ENCODE assay signal across 8 cellular contexts in the genomic region with DNA sequence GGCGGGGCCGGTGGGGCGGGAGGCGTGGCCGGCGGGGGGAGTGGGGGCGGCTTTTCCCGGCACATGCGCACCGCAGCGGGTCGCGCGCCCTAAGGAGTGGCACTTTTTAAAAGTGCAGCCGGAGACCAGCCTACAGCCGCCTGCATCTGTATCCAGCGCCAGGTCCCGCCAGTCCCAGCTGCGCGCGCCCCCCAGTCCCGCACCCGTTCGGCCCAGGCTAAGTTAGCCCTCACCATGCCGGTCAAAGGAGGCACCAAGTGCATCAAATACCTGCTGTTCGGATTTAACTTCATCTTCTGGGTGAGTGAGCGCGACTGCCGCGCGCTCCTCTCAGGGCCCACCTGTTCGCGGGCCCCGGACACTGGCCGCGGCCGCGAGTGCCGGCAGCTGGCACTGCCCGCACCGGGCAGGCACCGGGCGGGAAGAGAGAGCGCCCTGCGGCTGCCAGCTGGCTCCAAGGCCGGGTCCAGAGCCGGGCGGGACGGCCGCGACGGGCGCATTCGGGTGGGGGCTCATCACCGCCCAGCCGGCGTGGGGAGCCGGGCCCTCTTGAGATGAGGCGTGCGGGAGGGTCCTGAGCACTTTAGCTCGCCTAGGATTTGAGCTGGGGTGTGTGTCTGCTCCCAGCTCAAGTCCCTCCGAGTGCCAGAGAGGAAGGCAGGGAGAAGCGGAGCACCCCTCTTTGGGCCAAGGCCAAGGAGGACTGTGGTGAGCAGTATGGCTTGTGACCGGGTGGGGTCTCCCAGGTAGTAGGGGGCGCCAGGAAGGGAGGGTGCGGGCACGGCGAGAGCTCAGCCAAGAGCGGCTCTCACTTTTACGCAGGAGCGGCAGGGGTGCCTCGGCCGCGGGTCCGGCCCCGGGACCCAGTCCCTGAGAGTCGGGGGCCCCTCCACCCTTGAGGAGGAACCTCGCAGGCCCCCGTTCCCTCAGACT. TPM values are rescaled to one million over a fixed set of nuclear protein-coding genes. Genes with fewer than 3 reads are reported as not detected.
A peak's percentile ranks its signal among the peaks of the same experiment; 100 is the strongest.
DNase-seq lines count a peak whose midpoint lies in the region; ATAC-seq, FAIRE-seq and TF ChIP-seq lines count a peak whose summit lies in the region.

A gene with protein sequence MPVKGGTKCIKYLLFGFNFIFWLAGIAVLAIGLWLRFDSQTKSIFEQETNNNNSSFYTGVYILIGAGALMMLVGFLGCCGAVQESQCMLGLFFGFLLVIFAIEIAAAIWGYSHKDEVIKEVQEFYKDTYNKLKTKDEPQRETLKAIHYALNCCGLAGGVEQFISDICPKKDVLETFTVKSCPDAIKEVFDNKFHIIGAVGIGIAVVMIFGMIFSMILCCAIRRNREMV (plus strand): TSS at position 135 of the 933 bp plus-strand sequence. CDS start 100 bp downstream, at position 235.

- peaks cover 16 to 47% (median 39%) of the 10 kb centered on the region in 4 donors for H3K4me1 Mint-ChIP-seq in naive thymus-derived CD8-positive, alpha-beta T cell

- peak within 1 kb of the TSS; percentile 90 for H3K9ac ChIP-seq in MM.1S (ENCODE audit: low read length)
- H3K9ac ChIP-seq in fibroblast of lung (ENCODE audit: insufficient read depth, low read length): peak within 1 kb of the TSS; percentile 73

- DNase-seq in D721Med (ENCODE audit: insufficient read length, low spot score): peak; percentile 65
- peak; percentile 81 for DNase-seq in MM.1S
- peak; percentile 27 for DNase-seq in activated T-cell treated with anti-CD3 and anti-CD28 coated beads for 48 hours (ENCODE audit: low read depth)
- DNase-seq in fibroblast of lung (ENCODE audit: low read depth in 2 of 2): no peak
- peak; percentile 14 to 69 (median 32) for DNase-seq in naive thymus-derived CD8-positive, alpha-beta T cell

- H3K27me3 ChIP-seq in MM.1S (replicated peaks; ENCODE audit: insufficient read depth, low read length) (no peaks in the 10 kb centered on the region), fibroblast of lung (ENCODE audit: control insufficient read depth, insufficient read depth, low read length) (no peaks in the 10 kb centered on the region), thymus (ENCODE audit: control insufficient read depth, insufficient read depth) (peaks cover 14% of the 10 kb centered on the region)

- no peaks in the 10 kb centered on the region for H3K9me2 ChIP-seq in MM.1S (replicated peaks; ENCODE audit: insufficient read depth, low read length)

- H3K27ac Mint-ChIP-seq in naive thymus-derived CD8-positive, alpha-beta T cell: peak within 1 kb of the TSS in 8 of 10 donors; percentile 43 to 83 (median 60)

- H3F3A ChIP-seq in MM.1S (ENCODE audit: insufficient read depth, low read length): 0 out of 2 replicates have a peak, but pooled peaks cover 3% of the 10 kb centered on the region

- WGBS in thymus: under 1% methylated on average over 79 of the region's 79 CpGs

- H3K4me3 ChIP-seq in MM.1S (ENCODE audit: low read length): peak within 1 kb of the TSS; percentile 99
- peak within 1 kb of the TSS; percentile 53 to 92 (median 76) for H3K4me3 ChIP-seq in fibroblast of lung (replicated peaks in 1 of 4; ENCODE audit: control extremely low read depth in 1 of 4, insufficient read depth in 1 of 4, low read depth in 3 of 4, low read length in 4 of 4)
- peak within 1 kb of the TSS; percentile 63 for H3K4me3 ChIP-seq in thymus (ENCODE audit: low read length)

- H3K79me2 ChIP-seq in MM.1S (ENCODE audit: low read length) (peaks cover 53% of the 10 kb centered on the region), fibroblast of lung (ENCODE audit: control insufficient read depth, insufficient read depth, low read length) (peaks cover 49% of the 10 kb centered on the region)

- peaks cover 26% of the 10 kb centered on the region for H3K4me1 ChIP-seq in MM.1S (ENCODE audit: low read length)
- H3K4me1 ChIP-seq in fibroblast of lung (ENCODE audit: control insufficient read depth, extremely low read depth, insufficient read depth, low read length): peaks cover 12% of the 10 kb centered on the region
- peaks cover 17% of the 10 kb centered on the region for H3K4me1 ChIP-seq in thymus (ENCODE audit: control insufficient read depth, insufficient read depth, low read length)

- H3K4me3 Mint-ChIP-seq in naive thymus-derived CD8-positive, alpha-beta T cell: peak within 1 kb of the TSS; percentile 65 to 84 (median 79)

- no peak for FAIRE-seq in D721Med (lab: Jason Lieb, UNC)

- H2AFZ ChIP-seq in MM.1S (ENCODE audit: low read length): peak within 1 kb of the TSS; percentile 73
- peak within 1 kb of the TSS; percentile 34 for H2AFZ ChIP-seq in fibroblast of lung (ENCODE audit: low read length)

- no peaks in the 10 kb centered on the region for H4K20me1 ChIP-seq in MM.1S (ENCODE audit: insufficient read depth, low read length)
- no peaks in the 10 kb centered on the region for H4K20me1 ChIP-seq in fibroblast of lung (ENCODE audit: control insufficient read depth, extremely low read depth, insufficient read depth, low read length)

- no peaks in the 10 kb centered on the region for H3K9me3 Mint-ChIP-seq in naive thymus-derived CD8-positive, alpha-beta T cell

- peak; percentile 66 to 71 for ATAC-seq in naive thymus-derived CD8-positive, alpha-beta T cell
- ATAC-seq in HG03139 (IDR thresholded peaks at IDR 0.05; ENCODE audit: unreplicated experiment): no peak
- ATAC-seq in HG02798 (IDR thresholded peaks at IDR 0.05; ENCODE audit: poor library complexity, unreplicated experiment): no peak

- no peaks in the 10 kb centered on the region for H3K36me3 Mint-ChIP-seq in naive thymus-derived CD8-positive, alpha-beta T cell

- POLR2A ChIA-PET in naive thymus-derived CD8-positive, alpha-beta T cell (lab: Charles Lee): interaction anchor here (0.5 to 2.0 kb wide), 10 partner anchors 11 to 296 kb away, joined by 3 to 10 read pairs (median 4); no protein-coding TSS in a partner anchor

- H3K27ac ChIP-seq in MM.1S (ENCODE audit: low read length): peak within 1 kb of the TSS; percentile 44; the same call in 1 of the 2 replicates
- peak within 1 kb of the TSS; percentile 78 for H3K27ac ChIP-seq in fibroblast of lung (ENCODE audit: insufficient read depth, low read length)
- peak within 1 kb of the TSS; percentile 71 for H3K27ac ChIP-seq in thymus (ENCODE audit: low read depth)

- H3K4me2 ChIP-seq in MM.1S (ENCODE audit: low read depth, low read length): peak within 1 kb of the TSS; percentile 73
- peak within 1 kb of the TSS; percentile 89 for H3K4me2 ChIP-seq in fibroblast of lung (ENCODE audit: extremely low read depth, insufficient read depth, low read length)

- H3K36me3 ChIP-seq in MM.1S (replicated peaks; ENCODE audit: insufficient read depth, low read length): no peaks in the 10 kb centered on the region
- H3K36me3 ChIP-seq in fibroblast of lung (ENCODE audit: control insufficient read depth, insufficient read depth, low read length): peaks cover 2% of the 10 kb centered on the region
- H3K36me3 ChIP-seq in thymus (ENCODE audit: control insufficient read depth, insufficient read depth): no peaks in the 10 kb centered on the region

- peaks cover 3 to 22% (median 20%) of the 10 kb centered on the region in 5 donors for H3K27me3 Mint-ChIP-seq in naive thymus-derived CD8-positive, alpha-beta T cell

- H3K9me3 ChIP-seq in MM.1S (replicated peaks; ENCODE audit: insufficient read depth, low read length): no peaks in the 10 kb centered on the region
- H3K9me3 ChIP-seq in fibroblast of lung (ENCODE audit: control insufficient read depth, insufficient read depth, low read depth, low read length): no peaks in the 10 kb centered on the region
- H3K9me3 ChIP-seq in thymus (ENCODE audit: control insufficient read depth): no peaks in the 10 kb centered on the region

- TF ChIP-seq CTCF in D721Med (IDR thresholded peaks at IDR 0.05; ENCODE audit: insufficient read depth, missing control alignments): no peak
- TF ChIP-seq CTCF in MM.1S (IDR thresholded peaks at IDR 0.05; ENCODE audit: low read length): no peak
- TF ChIP-seq CTCF in fibroblast of lung (conservative IDR thresholded peaks at IDR 0.05 in 1 of 2, IDR thresholded peaks at IDR 0.05 in 1 of 2; ENCODE audit: low read depth in 1 of 2, low read length in 2 of 2): no peak

RNA-seq across cellular contexts. Expression of the gene that starts here (rescaled TPM):
- 266 and 856 TPM in 2 replicates for total RNA-seq in fibroblast of lung
- polyA plus RNA-seq in fibroblast of lung (520 and 1,081 TPM in 2 replicates), thymus (198 TPM)
- 290 and 636 TPM in 2 replicates for polyA plus RNA-seq in fibroblast of lung (2012)
- polyA minus RNA-seq in fibroblast of lung (ENCODE audit: low replicate concordance): 150 and 262 TPM in 2 replicates
- 10 to 100 TPM in 1 of 2 experiments, 1 to 10 TPM in 1; 7.9 to 11.7 TPM for total RNA-seq in naive thymus-derived CD8-positive, alpha-beta T cell
- polyA plus RNA-seq in naive thymus-derived CD8-positive, alpha-beta T cell: 10 to 100 TPM; 23.4 to 43.4 (median 41.7) TPM

Comparison
In these comparisons a context has a peak if more than half of its experiments do, and no peak if none do; other contexts are left out.
1. RNA of the gene that starts here (total RNA-seq): 266 to 856 TPM in fibroblast of lung; 7.9 to 11.7 TPM in naive thymus-derived CD8-positive, alpha-beta T cell; every median in the first group is over 10 times any median in the second.
2. DNase-seq: peak in D721Med (single experiment), MM.1S (single experiment), activated T-cell treated with anti-CD3 and anti-CD28 coated beads for 48 hours (single experiment) and naive thymus-derived CD8-positive, alpha-beta T cell (10 of 10); none in fibroblast of lung (0 of 2).
3. ATAC-seq: peak in naive thymus-derived CD8-positive, alpha-beta T cell (2 of 2); none in HG03139 (single experiment) and HG02798 (single experiment).
4. Peak in every context shown above with its lines, with median percentiles within 50 percentile points of each other: H3K27ac ChIP-seq and H3K4me3 ChIP-seq.